ENCODE assay signal across 1 cellular context in genomic region chr9:629136-629535, GRCh38.
TF ChIP-seq lines count a peak whose summit lies in the region.

No MANE protein-coding gene starts in this region.

TF ChIP-seq in IMR-90, 13 proteins besides CTCF, POLR2A, EP300 and RAD21 (continued from another document):
- no peak for TF ChIP-seq USF2 (IDR thresholded peaks at IDR 0.05; ENCODE audit: low read depth, low read length)
- no peak for TF ChIP-seq NFE2L2 (IDR thresholded peaks at IDR 0.05; ENCODE audit: low read depth, low read length)
- no peak for TF ChIP-seq ELK1 (IDR thresholded peaks at IDR 0.05; ENCODE audit: borderline replicate concordance, low read depth, low read length)
- no peak for TF ChIP-seq CHD1 (IDR thresholded peaks at IDR 0.05; ENCODE audit: low read depth, low read length)
- TF ChIP-seq MAFK (IDR thresholded peaks at IDR 0.05; ENCODE audit: low read depth, low read length), result no peak
- no peak for TF ChIP-seq SMC3 (IDR thresholded peaks at IDR 0.05; ENCODE audit: low read depth, low read length)
